Comparison of ENCODE assay signal across 25 cellular contexts in genomic region chr3:45215466-45215865, GRCh38.
"Had no signal": no experiment of that assay in that cellular context is flagged by ENCODE, and none has a peak within 500 bp of the region (broad histone marks: within the 10 kb centered on the region; RNA-seq: fewer than 3 reads in every experiment).

No MANE protein-coding gene starts in this region.

- H3K4me3 ChIP-seq: gastrocnemius medialis, lower lobe of right lung, prostate gland, sigmoid colon, skin epidermis, spleen, testis, tibial artery had no signal

- ATAC-seq: effector memory CD8-positive, alpha-beta T cell; gastrocnemius medialis; left colon; left ventricle myocardium superior; lower lobe of right lung; natural killer cell treated with Interleukin-12 subunit alpha and Interleukin-12 subunit beta and Interleukin-15 and Interleukin-18, amount 100 ng/mL, for 72 hours; right cardiac atrium; stimulated activated memory B cell treated with anti-CD40 and anti-IgM and Interleukin-4, amounts not matched to agents 10 μg/mL and 1 μg/mL and 100 μg/mL, for 72 hours; stimulated activated naive CD8-positive, alpha-beta T cell treated with anti-CD3 and anti-CD28 coated beads, Interleukin-15, Interleukin-2, amounts not matched to agents 100 U/mL and 50 U/mL, for 24 hours had no signal

- H3K27ac ChIP-seq: gastrocnemius medialis, lower lobe of right lung, prostate gland, skin epidermis, spleen, testis, tibial artery had no signal

- DNase-seq: cerebellar nuclear complex; cortex of kidney; effector memory CD8-positive, alpha-beta T cell; gastrocnemius medialis; head of caudate nucleus; left colon; left ventricle myocardium superior; lower lobe of right lung; naive B cell; nucleus accumbens; right cardiac atrium; sigmoid colon; spleen; stimulated activated CD4-positive, alpha-beta T cell treated with anti-CD3 and anti-CD28 coated beads, Interleukin-4, amount 100 ng/mL, for 4 hours; stimulated activated naive CD8-positive, alpha-beta T cell treated with anti-CD3 and anti-CD28 coated beads, Interleukin-15, Interleukin-2, amounts not matched to agents 100 U/mL and 50 U/mL, for 24 hours; substantia nigra; testis; tibial artery had no signal

- H3K36me3 ChIP-seq: gastrocnemius medialis, lower lobe of right lung, prostate gland, sigmoid colon, spleen, tibial artery had no signal

- FAIRE-seq: endometrium had no signal

- H3K4me1 ChIP-seq: prostate gland had no signal

- H3K4me1 Mint-ChIP-seq: neural crest cell had no signal

- H3K9me3 Mint-ChIP-seq: effector memory CD8-positive, alpha-beta T cell; naive B cell; natural killer cell treated with Interleukin-12 subunit alpha and Interleukin-12 subunit beta and Interleukin-15 and Interleukin-18, amount 100 ng/mL, for 72 hours; neural crest cell; stimulated activated memory B cell treated with anti-CD40 and anti-IgM and Interleukin-4, amounts not matched to agents 10 μg/mL and 1 μg/mL and 100 μg/mL, for 72 hours; type B pancreatic cell had no signal

- H3K36me3 Mint-ChIP-seq: naive B cell; natural killer cell treated with Interleukin-12 subunit alpha and Interleukin-12 subunit beta and Interleukin-15 and Interleukin-18, amount 100 ng/mL, for 72 hours; stimulated activated memory B cell treated with anti-CD40 and anti-IgM and Interleukin-4, amounts not matched to agents 10 μg/mL and 1 μg/mL and 100 μg/mL, for 72 hours; type B pancreatic cell had no signal

- H3K9me3 ChIP-seq: gastrocnemius medialis, lower lobe of right lung, prostate gland, sigmoid colon, spleen, testis, tibial artery had no signal

- H3K27ac Mint-ChIP-seq: effector memory CD8-positive, alpha-beta T cell; natural killer cell treated with Interleukin-12 subunit alpha and Interleukin-12 subunit beta and Interleukin-15 and Interleukin-18, amount 100 ng/mL, for 72 hours; stimulated activated memory B cell treated with anti-CD40 and anti-IgM and Interleukin-4, amounts not matched to agents 10 μg/mL and 1 μg/mL and 100 μg/mL, for 72 hours; type B pancreatic cell had no signal

- H3K4me3 Mint-ChIP-seq: effector memory CD8-positive, alpha-beta T cell; natural killer cell treated with Interleukin-12 subunit alpha and Interleukin-12 subunit beta and Interleukin-15 and Interleukin-18, amount 100 ng/mL, for 72 hours; neural crest cell; stimulated activated memory B cell treated with anti-CD40 and anti-IgM and Interleukin-4, amounts not matched to agents 10 μg/mL and 1 μg/mL and 100 μg/mL, for 72 hours; type B pancreatic cell had no signal

- H3K27me3 ChIP-seq: gastrocnemius medialis, sigmoid colon, testis had no signal
